ENCODE assay signal across 11 cellular contexts in genomic region chr5:150460781-150461180, GRCh38. TPM values are rescaled to one million over a fixed set of nuclear protein-coding genes. Genes with fewer than 3 reads are reported as not detected.
DNase-seq lines count a peak whose midpoint lies in the region; ATAC-seq and TF ChIP-seq lines count a peak whose summit lies in the region.
"Had no signal": no experiment of that assay in that cellular context is flagged by ENCODE, and none has a peak within 500 bp of the region (broad histone marks: within the 10 kb centered on the region; RNA-seq: fewer than 3 reads in every experiment).

No MANE protein-coding gene starts in this region.

- no peaks in the 10 kb centered on the region for H3K9me3 Mint-ChIP-seq in nephron progenitor cell
- H3K9me3 Mint-ChIP-seq: dendritic cell treated with granulocyte-macrophage colony-stimulating factor and Interleukin-4, amounts not matched to agents 40 ng/mL and 50 ng/mL, for 4 days had no signal

- H3K4me3 Mint-ChIP-seq in nephron progenitor cell = peak overlapping the region; percentile 38
- H3K4me3 Mint-ChIP-seq: dendritic cell treated with granulocyte-macrophage colony-stimulating factor and Interleukin-4, amounts not matched to agents 40 ng/mL and 50 ng/mL, for 4 days had no signal

- H3F3A ChIP-seq in GM23248 (ENCODE audit: insufficient read depth) (0 out of 2 replicates have a peak, but pooled peaks cover 3% of the 10 kb centered on the region), SU-DHL-6 (ENCODE audit: insufficient read depth) (0 out of 2 replicates have a peak, but pooled peaks cover 3% of the 10 kb centered on the region)

- H3K36me3 Mint-ChIP-seq in nephron progenitor cell (ENCODE audit: low read depth) = no peaks in the 10 kb centered on the region

- H3K27ac ChIP-seq in GM23248 = no peak overlapping the region
- peak overlapping the region; percentile 82 for H3K27ac ChIP-seq in SU-DHL-6 (ENCODE audit: low read depth, low read length)

- DNase-seq in GM23248 (no peak), nephron progenitor cell (no peak), putamen (ENCODE audit: low spot score) (no peak), GM03348 (ENCODE audit: low spot score) (no peak), germinal center (ENCODE audit: low spot score) (no peak)
- DNase-seq: activated CD8-positive, alpha-beta memory T cell treated with anti-CD3 and anti-CD28 coated beads for 24 hours; amniotic stem cell; T1000 had no signal

- H4K20me1 ChIP-seq in GM23248 (ENCODE audit: insufficient read depth) (no peaks in the 10 kb centered on the region), SU-DHL-6 (ENCODE audit: low read depth, low read length) (no peaks in the 10 kb centered on the region)

- 72 to 74% methylated on average over 2 of the region's 2 CpGs for WGBS in GM23248 (ENCODE audit: low coverage in 1 of 2, low lambda C conversion rate in 2 of 2, missing lambda C conversion rate in 2 of 2), 2 experiments

- H3K9me2 ChIP-seq in GM23248 (ENCODE audit: insufficient read depth) (no peaks in the 10 kb centered on the region), SU-DHL-6 (replicated peaks; ENCODE audit: insufficient read depth, low read length) (no peaks in the 10 kb centered on the region)

- peaks cover 26% of the 10 kb centered on the region for H3K4me1 ChIP-seq in GM23248 (ENCODE audit: insufficient read depth)

- H3K4me3 ChIP-seq in GM23248 (no peak overlapping the region), SU-DHL-6 (ENCODE audit: insufficient read depth, low read length, poor library complexity, severe bottlenecking) (peak overlapping the region; percentile 9)

- H3K27ac Mint-ChIP-seq in nephron progenitor cell = peak overlapping the region; percentile 71
- H3K27ac Mint-ChIP-seq: dendritic cell treated with granulocyte-macrophage colony-stimulating factor and Interleukin-4, amounts not matched to agents 40 ng/mL and 50 ng/mL, for 4 days had no signal

- no peaks in the 10 kb centered on the region for H3K27me3 Mint-ChIP-seq in nephron progenitor cell (ENCODE audit: low read depth, poor library complexity)

- H3K79me2 ChIP-seq in GM23248 (ENCODE audit: insufficient read depth) (no peaks in the 10 kb centered on the region), SU-DHL-6 (ENCODE audit: insufficient read depth, low read length) (no peaks in the 10 kb centered on the region)

- H3K9me3 ChIP-seq in GM23248 (ENCODE audit: low read depth) = no peaks in the 10 kb centered on the region
- H3K9me3 ChIP-seq in SU-DHL-6 (ENCODE audit: insufficient read depth, low read length) = no peaks in the 10 kb centered on the region

- H2AFZ ChIP-seq in GM23248 (peak overlapping the region; percentile 40; the same call in 1 of the 2 replicates), SU-DHL-6 (ENCODE audit: low read depth, low read length, severe bottlenecking) (peak overlapping the region; percentile 74)

- H3K9ac ChIP-seq in GM23248 (no peak overlapping the region), SU-DHL-6 (ENCODE audit: low read length) (peak overlapping the region; percentile 54)

- in situ Hi-C loops in GM23248 (cut with MboI) = loop anchor here (10.0 kb wide), 1 partner anchor 184 kb away; the partner anchor contains the start of gene SYNPO

- ATAC-seq in GM18909 (IDR thresholded peaks at IDR 0.05; ENCODE audit: poor library complexity, unreplicated experiment) = peak; percentile 7

- TF ChIP-seq CTCF in SU-DHL-6 (IDR thresholded peaks at IDR 0.05; ENCODE audit: insufficient read depth, low read length, poor library complexity, severe bottlenecking) (no peak), nephron progenitor cell (IDR thresholded peaks at IDR 0.05) (no peak)

- H3K36me3 ChIP-seq in GM23248 (ENCODE audit: low read depth) (no peaks in the 10 kb centered on the region), SU-DHL-6 (ENCODE audit: low read length) (no peaks in the 10 kb centered on the region)

- no peaks in the 10 kb centered on the region for H3K27me3 ChIP-seq in GM23248 (replicated peaks; ENCODE audit: insufficient read depth)
- H3K27me3 ChIP-seq in SU-DHL-6 (ENCODE audit: low read length) = no peaks in the 10 kb centered on the region

- peaks cover 54% of the 10 kb centered on the region for H3K4me1 Mint-ChIP-seq in nephron progenitor cell

- no peak overlapping the region for H3K4me2 ChIP-seq in GM23248 (ENCODE audit: unreplicated experiment)
- H3K4me2 ChIP-seq in SU-DHL-6 (ENCODE audit: low read depth, low read length, poor library complexity, severe bottlenecking) = peak overlapping the region; percentile 51

RNA-seq across cellular contexts. Expression of gene RPS14, which starts 11.2 kb away (rescaled TPM):
- total RNA-seq in GM23248 (2014; rRNA removed; shearing (Covaris generic)) = 1,694 and 1,749 TPM in 2 replicates
- polyA plus RNA-seq in GM23248 (2016; fragmentation: Nextera tagmentation; extraction: Ambion mirVana) = 1,343 and 1,380 TPM in 2 replicates

RNA-seq across cellular contexts. Expression of gene NDST1, which starts 47.1 kb away (rescaled TPM):
- 129 and 159 TPM in 2 replicates for total RNA-seq in GM23248 (2014; rRNA removed; shearing (Covaris generic))
- polyA plus RNA-seq in GM23248 (2016; fragmentation: Nextera tagmentation; extraction: Ambion mirVana) = 39.1 and 41.3 TPM in 2 replicates

RNA-seq across cellular contexts. Expression of gene CD74, which starts 48.1 kb away (rescaled TPM):
- total RNA-seq in GM23248 (2014; rRNA removed; shearing (Covaris generic)) = 0.25 TPM in 1 of 2 replicates, not detected in the other
- polyA plus RNA-seq in GM23248 (2016; fragmentation: Nextera tagmentation; extraction: Ambion mirVana) = 2.7 and 6.1 TPM in 2 replicates
